Comparison of ENCODE assay signal across 8 cellular contexts in genomic region chr9:128554155-128554862, GRCh38. TPM values are rescaled to one million over a fixed set of nuclear protein-coding genes. Genes with fewer than 3 reads are reported as not detected.
DNase-seq lines count a peak whose midpoint lies in the region; ATAC-seq, FAIRE-seq and TF ChIP-seq lines count a peak whose summit lies in the region.

No MANE protein-coding gene starts in this region.

- peaks cover 35% of the 10 kb centered on the region for H3K4me1 ChIP-seq in OCI-LY3 (ENCODE audit: low read length)
- peaks cover 59% of the 10 kb centered on the region for H3K4me1 ChIP-seq in keratinocyte (ENCODE audit: control insufficient read depth, extremely low read depth, insufficient read depth, low read length)

- peak; percentile 23 for DNase-seq in GM06990 (ENCODE audit: extremely low read depth, insufficient read length)
- peak; percentile 60 to 68 for DNase-seq in T47D (ENCODE audit: low read depth in 1 of 2, low spot score in 1 of 2)
- no peak for DNase-seq in keratinocyte (ENCODE audit: low read depth, low spot score)
- DNase-seq in stimulated activated CD8-positive, alpha-beta memory T cell treated with anti-CD3 and anti-CD28 coated beads, Interleukin-15, amount 100 ng/mL, for 48 hours (ENCODE audit: low read depth in 2 of 2): peak; percentile 14 to 20
- DNase-seq in NCI-H2107 (lab: John Stamatoyannopoulos, UW): no peak

- TF ChIP-seq CTCF in GM06990 (IDR thresholded peaks at IDR 0.05; ENCODE audit: insufficient read depth, low read length, poor library complexity, severe bottlenecking) (no peak), OCI-LY3 (IDR thresholded peaks at IDR 0.05; ENCODE audit: low read depth, low read length) (no peak), keratinocyte (optimal IDR thresholded peaks at IDR 0.05 in 1 of 3, IDR thresholded peaks at IDR 0.05 in 1 of 3, conservative IDR thresholded peaks at IDR 0.05 in 1 of 3; ENCODE audit: extremely low read depth in 1 of 3, insufficient read depth in 2 of 3, low read length in 3 of 3) (peak in 1 of 3 experiments; percentile 29)

- no peaks in the 10 kb centered on the region for H3K36me3 ChIP-seq in GM06990 (ENCODE audit: control insufficient read depth, insufficient read depth, low read length)
- peaks cover 2% of the 10 kb centered on the region for H3K36me3 ChIP-seq in OCI-LY3 (replicated peaks; ENCODE audit: low read depth, low read length)
- H3K36me3 ChIP-seq in keratinocyte (ENCODE audit: control insufficient read depth in 2 of 2, extremely low read depth in 1 of 2, insufficient read depth in 2 of 2, low read length in 2 of 2): no peaks in the 10 kb centered on the region

- no peak for ATAC-seq in HG03469 (IDR thresholded peaks at IDR 0.05; ENCODE audit: unreplicated experiment)
- no peak for ATAC-seq in GM19395 (IDR thresholded peaks at IDR 0.05; ENCODE audit: unreplicated experiment)

- in situ Hi-C loops in T47D (cut with HindIII; ENCODE audit: low pct_unique_long_range_greater_than_20kb, low sequenced_read_pairs): no loop called here

- FAIRE-seq in keratinocyte (lab: Jason Lieb, UNC): peak; percentile 60

- H3K4me3 ChIP-seq in GM06990 (replicated peaks; ENCODE audit: low read depth, low read length) (no peak overlapping the region), OCI-LY3 (ENCODE audit: low read length) (no peak overlapping the region), keratinocyte (ENCODE audit: control insufficient read depth in 2 of 3, extremely low read depth in 1 of 3, insufficient read depth in 2 of 3, low read depth in 1 of 3, low read length in 3 of 3) (peak overlapping the region; percentile 90 to 91 (median 91))

- peaks cover 33% of the 10 kb centered on the region; the same call in 1 of the 2 replicates for H4K20me1 ChIP-seq in OCI-LY3 (ENCODE audit: insufficient read depth, low read length)
- H4K20me1 ChIP-seq in keratinocyte (ENCODE audit: control insufficient read depth, extremely low read depth, insufficient read depth, low read length): peaks cover 22% of the 10 kb centered on the region

- H3K27me3 ChIP-seq in GM06990 (replicated peaks; ENCODE audit: control insufficient read depth, insufficient read depth, low read length) (no peaks in the 10 kb centered on the region), OCI-LY3 (ENCODE audit: low read depth, low read length) (no peaks in the 10 kb centered on the region), keratinocyte (ENCODE audit: control insufficient read depth, extremely low read depth, insufficient read depth, low read length) (no peaks in the 10 kb centered on the region)

- H3K9me3 ChIP-seq in OCI-LY3 (ENCODE audit: insufficient read depth, low read length): no peaks in the 10 kb centered on the region
- no peaks in the 10 kb centered on the region for H3K9me3 ChIP-seq in keratinocyte (ENCODE audit: control insufficient read depth, low read depth, low read length)

- no peaks in the 10 kb centered on the region for H3K9me1 ChIP-seq in keratinocyte (ENCODE audit: control insufficient read depth, extremely low read depth, insufficient read depth, low read length)

- H3K79me2 ChIP-seq in OCI-LY3 (ENCODE audit: low read length) (peaks cover 50% of the 10 kb centered on the region), keratinocyte (ENCODE audit: control insufficient read depth, insufficient read depth, low read length) (peaks cover 54% of the 10 kb centered on the region)

- no peak overlapping the region for H2AFZ ChIP-seq in OCI-LY3 (ENCODE audit: low read depth, low read length)
- no peak overlapping the region for H2AFZ ChIP-seq in keratinocyte (ENCODE audit: control insufficient read depth, low read length)

- H3K9ac ChIP-seq in OCI-LY3 (ENCODE audit: low read length) (no peak overlapping the region), keratinocyte (ENCODE audit: control insufficient read depth, extremely low read depth, insufficient read depth, low read length) (peak overlapping the region; percentile 74)

- dilution Hi-C loops in keratinocyte (cut with MboI; ENCODE audit: extremely low pct_ligation_motif_present, low sequenced_read_pairs): no loop called here

- no peak overlapping the region for H3K27ac ChIP-seq in OCI-LY3 (ENCODE audit: low read length)
- H3K27ac ChIP-seq in keratinocyte (ENCODE audit: control insufficient read depth, insufficient read depth, low read length): peak overlapping the region; percentile 52

- H3K4me2 ChIP-seq in OCI-LY3 (ENCODE audit: low read length) (peak overlapping the region; percentile 91), keratinocyte (ENCODE audit: control insufficient read depth, extremely low read depth, insufficient read depth, low read depth, low read length) (peak overlapping the region; percentile 79)

RNA-seq across cellular contexts. Expression of gene SPTAN1, which starts 1.9 kb away (rescaled TPM):
- 98.7 to 112 TPM (median 101 TPM) in 3 replicates for polyA plus RNA-seq in keratinocyte
- polyA plus RNA-seq in keratinocyte (2011; ENCODE audit: low read depth): 251 TPM
- 67.2 and 80.4 TPM in 2 replicates for polyA plus RNA-seq in keratinocyte (2011; cell fraction: cytosol; rRNA removed)
- 427 and 525 TPM in 2 replicates for polyA plus RNA-seq in keratinocyte (2011; cell fraction: nucleus; rRNA removed)
- polyA plus RNA-seq in keratinocyte (2012; ENCODE audit: low replicate concordance): 134 and 162 TPM in 2 replicates
- 399 to 611 TPM (median 401 TPM) in 3 replicates for polyA minus RNA-seq in keratinocyte
- 139 TPM for polyA minus RNA-seq in keratinocyte (2011; cell fraction: cytosol; rRNA and poly(A)+ RNA removed)
- 592 and 724 TPM in 2 replicates for polyA minus RNA-seq in keratinocyte (2011; cell fraction: nucleus; rRNA and poly(A)+ RNA removed)

RNA-seq across cellular contexts. Expression of gene GLE1, which starts 49.8 kb away (rescaled TPM):
- 22.2 to 28.3 TPM (median 24.4 TPM) in 3 replicates for polyA plus RNA-seq in keratinocyte
- 13.4 TPM for polyA plus RNA-seq in keratinocyte (2011; ENCODE audit: low read depth)
- polyA plus RNA-seq in keratinocyte (2011; cell fraction: cytosol; rRNA removed): 18.0 and 23.1 TPM in 2 replicates
- 23.0 and 25.5 TPM in 2 replicates for polyA plus RNA-seq in keratinocyte (2011; cell fraction: nucleus; rRNA removed)
- 15.4 and 21.4 TPM in 2 replicates for polyA plus RNA-seq in keratinocyte (2012; ENCODE audit: low replicate concordance)
- polyA minus RNA-seq in keratinocyte: 13.8 to 31.9 TPM (median 27.4 TPM) in 3 replicates
- 20.7 TPM for polyA minus RNA-seq in keratinocyte (2011; cell fraction: cytosol; rRNA and poly(A)+ RNA removed)
- polyA minus RNA-seq in keratinocyte (2011; cell fraction: nucleus; rRNA and poly(A)+ RNA removed): 13.3 and 20.3 TPM in 2 replicates

Comparison
In these comparisons a context has a peak if more than half of its experiments do, and no peak if none do; other contexts are left out.
1. DNase-seq: peak in GM06990 (single experiment), T47D (2 of 2) and stimulated activated CD8-positive, alpha-beta memory T cell treated with anti-CD3 and anti-CD28 coated beads, Interleukin-15, amount 100 ng/mL, for 48 hours (2 of 2); none in keratinocyte (single experiment) and NCI-H2107 (single experiment).
2. H3K4me3 ChIP-seq: peak in keratinocyte (3 of 3); none in GM06990 (single experiment) and OCI-LY3 (single experiment).